Comparison of ENCODE assay signal across 14 cellular contexts in genomic region chrX:13791145-13791544, GRCh38. TPM values are rescaled to one million over a fixed set of nuclear protein-coding genes. Genes with fewer than 3 reads are reported as not detected.
DNase-seq lines count a peak whose midpoint lies in the region; TF ChIP-seq lines count a peak whose summit lies in the region.
"Had no signal": no experiment of that assay in that cellular context is flagged by ENCODE, and none has a peak within 500 bp of the region (broad histone marks: within the 10 kb centered on the region; RNA-seq: fewer than 3 reads in every experiment).

No MANE protein-coding gene starts in this region.

- H3K4me3 Mint-ChIP-seq in MCF 10A (ENCODE audit: unreplicated experiment) (no peak overlapping the region), endodermal cell (no peak overlapping the region)

- no peak for DNase-seq in MCF 10A (ENCODE audit: unreplicated experiment)
- no peak for DNase-seq in endodermal cell
- no peak for DNase-seq in prostate gland (ENCODE audit: low spot score)
- DNase-seq in tibial nerve (ENCODE audit: low spot score in 2 of 2), result no peak
- no peak for DNase-seq in activated CD4-positive, CD25-positive, alpha-beta regulatory T cell (lab: John Stamatoyannopoulos, UW)
- no peak for DNase-seq in ACHN
- no peak for DNase-seq in NOMO-1 treated with DMSO at 0.1 percent for 48 hours (lab: John Stamatoyannopoulos, UW; ENCODE audit: unreplicated experiment)
- DNase-seq: Caco-2, DMS153, Karpas-422, MM.1S, NCI-H1694, NCI-H524 had no signal

- H3K36me3 Mint-ChIP-seq in MCF 10A (ENCODE audit: insufficient read depth, unreplicated experiment) (no peaks in the 10 kb centered on the region), endodermal cell (ENCODE audit: low read depth) (no peaks in the 10 kb centered on the region)

- BruUV-seq in MCF 10A (replicated peaks; lab: Mats Ljungman, UMichigan), result no TSS peak

- H3K9me3 Mint-ChIP-seq in MCF 10A (ENCODE audit: unreplicated experiment) (no peaks in the 10 kb centered on the region), endodermal cell (peaks cover 41% of the 10 kb centered on the region)

- H3K9me3 ChIP-seq in endodermal cell (ENCODE audit: control insufficient read depth, low read length), result no peaks in the 10 kb centered on the region
- no peaks in the 10 kb centered on the region for H3K9me3 ChIP-seq in prostate gland
- H3K9me3 ChIP-seq in tibial nerve, result no peaks in the 10 kb centered on the region
- H3K9me3 ChIP-seq: Caco-2 had no signal

- no peak for TF ChIP-seq EP300 in tibial nerve (IDR thresholded peaks at IDR 0.05)

- H3K36me3 ChIP-seq in endodermal cell (ENCODE audit: control insufficient read depth, insufficient read depth, low read length), result no peaks in the 10 kb centered on the region
- no peaks in the 10 kb centered on the region for H3K36me3 ChIP-seq in prostate gland
- H3K36me3 ChIP-seq in tibial nerve, result no peaks in the 10 kb centered on the region

- TF ChIP-seq POLR2A in prostate gland (IDR thresholded peaks at IDR 0.05) (no peak), tibial nerve (IDR thresholded peaks at IDR 0.05) (no peak)

- no peak for TF ChIP-seq CTCF in MCF 10A (IDR thresholded peaks at IDR 0.05; ENCODE audit: unreplicated experiment)
- TF ChIP-seq CTCF in endodermal cell (conservative IDR thresholded peaks at IDR 0.05), result no peak
- no peak for TF ChIP-seq CTCF in prostate gland (IDR thresholded peaks at IDR 0.05)
- TF ChIP-seq CTCF in tibial nerve (IDR thresholded peaks at IDR 0.05), result no peak

- no peak overlapping the region for H3K9ac ChIP-seq in endodermal cell (ENCODE audit: extremely low read depth, low read length, poor library complexity, severe bottlenecking)

- H3K27me3 Mint-ChIP-seq in MCF 10A (ENCODE audit: insufficient read depth, unreplicated experiment) (peaks cover 38% of the 10 kb centered on the region), endodermal cell (ENCODE audit: insufficient read depth) (no peaks in the 10 kb centered on the region)

- 96% methylated on average over 2 of the region's 2 CpGs; no CpG with 5 or more reads in 1 of the 2 experiments for WGBS in endodermal cell (ENCODE audit: insufficient coverage in 1 of 2, insufficient read length in 1 of 2), 2 experiments
- WGBS in prostate gland, result 80% methylated on average over 2 of the region's 2 CpGs
- 59 to 64% methylated on average over 2 of the region's 2 CpGs for WGBS in tibial nerve, 2 donors

- H3K27ac ChIP-seq in endodermal cell (ENCODE audit: low read depth, low read length) (peak overlapping the region; percentile 95), prostate gland (peak overlapping the region; percentile 54 to 69), tibial nerve (peak overlapping the region; percentile 46 to 88 (median 69))

- CTCF ChIA-PET in MCF 10A (lab: Yijun Ruan, JAX), result interaction anchor here (0.5 to 1.2 kb wide), 7 partner anchors 12 to 1479 kb away, joined by 3 to 7 read pairs (median 3); partner anchors contain the start of gene ASB9

- H3K4me1 Mint-ChIP-seq in MCF 10A (ENCODE audit: insufficient read depth, unreplicated experiment) (peaks cover 8% of the 10 kb centered on the region), endodermal cell (peaks cover 10% of the 10 kb centered on the region)

- H3K27me3 ChIP-seq in endodermal cell (ENCODE audit: control insufficient read depth, insufficient read depth, low read length, poor library complexity, severe bottlenecking) (no peaks in the 10 kb centered on the region), prostate gland (replicated peaks; ENCODE audit: insufficient read depth) (no peaks in the 10 kb centered on the region), tibial nerve (peaks cover 0 to 6% of the 10 kb centered on the region in 2 donors)

- intact Hi-C loops in MCF 10A (cut with micrococcal nuclease), result no loop called here
- intact Hi-C loops in prostate gland (cut with DNase I), result no loop called here

- H3K4me3 ChIP-seq in endodermal cell (ENCODE audit: low read length) (no peak overlapping the region), prostate gland (no peak overlapping the region), tibial nerve (no peak overlapping the region)

- no peaks in the 10 kb centered on the region for H3K4me1 ChIP-seq in endodermal cell (ENCODE audit: control insufficient read depth, insufficient read depth, low read length)
- H3K4me1 ChIP-seq in prostate gland (replicated peaks), result no peaks in the 10 kb centered on the region
- peaks cover 0 to 13% (median 6%) of the 10 kb centered on the region in 4 donors for H3K4me1 ChIP-seq in tibial nerve
- H3K4me1 ChIP-seq: Caco-2 had no signal

- POLR2A ChIA-PET in MCF 10A (lab: Yijun Ruan, JAX), result interaction anchor here (0.6 to 1.2 kb wide), 3 partner anchors 19 to 101 kb away, joined by 3 to 6 read pairs (median 3); no protein-coding TSS in a partner anchor

- H3K27ac Mint-ChIP-seq in MCF 10A (ENCODE audit: low read depth, unreplicated experiment) (peak overlapping the region; percentile 89), endodermal cell (no peak overlapping the region)

- in situ Hi-C loops in ACHN (cut with HindIII; ENCODE audit: low pct_ligation_motif_present, low pct_unique_long_range_greater_than_20kb, low sequenced_read_pairs), result no loop called here

RNA-seq across cellular contexts. Expression of gene GPM6B, which starts 25.7 kb away (rescaled TPM):
- total RNA-seq in MCF 10A (2022) (6.9 and 16.3 TPM in 2 replicates), endodermal cell (10 to 100 TPM; 26.2 to 61.1 TPM), prostate gland (10 to 100 TPM; 10.1 to 12.3 TPM), tibial nerve (100 to 1,000 TPM; 199 to 408 (median 299) TPM)
- 119 TPM for polyA plus RNA-seq in endodermal cell (2013, experiment 1 of 2)
- 92.6 TPM for polyA plus RNA-seq in endodermal cell (2013, experiment 2 of 2)
- total RNA-seq: HT-29 had no signal

RNA-seq across cellular contexts. Expression of gene OFD1, which starts 56.6 kb away (rescaled TPM):
- 44.3 and 44.8 TPM in 2 replicates for total RNA-seq in MCF 10A (2022)
- total RNA-seq in endodermal cell, result 10 to 100 TPM; 25.9 to 29.7 TPM
- polyA plus RNA-seq in endodermal cell (2013, experiment 1 of 2), result 23.3 TPM
- polyA plus RNA-seq in endodermal cell (2013, experiment 2 of 2), result 23.1 TPM
- total RNA-seq in prostate gland, result 10 to 100 TPM; 23.6 to 36.2 TPM
- 10 to 100 TPM; 14.7 to 38.1 (median 31.3) TPM for total RNA-seq in tibial nerve

RNA-seq across cellular contexts. Expression of gene TRAPPC2, which starts 56.7 kb away (rescaled TPM):
- 16.5 and 21.7 TPM in 2 replicates for total RNA-seq in MCF 10A (2022)
- total RNA-seq in endodermal cell, result 10 to 100 TPM; 12.8 to 14.7 TPM
- 16.2 TPM for polyA plus RNA-seq in endodermal cell (2013, experiment 1 of 2)
- 13.9 TPM for polyA plus RNA-seq in endodermal cell (2013, experiment 2 of 2)
- 10 to 100 TPM; 15.6 to 20.2 TPM for total RNA-seq in prostate gland
- total RNA-seq in tibial nerve, result 10 to 100 TPM in 3 of 4 donors, 1 to 10 TPM in 1; 9.0 to 13.8 (median 11.6) TPM
